In genomic region chr9:126988857-126989256, GRCh38 we compare ENCODE assay signal across 27 cellular contexts.
DNase-seq lines count a peak whose midpoint lies in the region; ATAC-seq, FAIRE-seq and TF ChIP-seq lines count a peak whose summit lies in the region.
"Had no signal": no experiment of that assay in that cellular context is flagged by ENCODE, and none has a peak within 500 bp of the region (broad histone marks: within the 10 kb centered on the region; RNA-seq: fewer than 3 reads in every experiment).

No MANE protein-coding gene starts in this region.

- H3K9me3 Mint-ChIP-seq in activated CD8-positive, alpha-beta T cell treated with anti-CD3 and anti-CD28 coated beads, Interleukin-2, amount 10 ng/mL, durations not matched to agents 7 days and 5 days (ENCODE audit: insufficient read depth) = peaks cover 14% of the 10 kb centered on the region
- H3K9me3 Mint-ChIP-seq in activated CD8-positive, alpha-beta T cell treated with anti-CD3 and anti-CD28 coated beads for 36 hours = peaks cover 5% of the 10 kb centered on the region
- H3K9me3 Mint-ChIP-seq in stimulated activated effector memory CD8-positive, alpha-beta T cell treated with anti-CD3 and anti-CD28 coated beads, Interleukin-12 subunit alpha, Interleukin-12 subunit beta, amount 100 ng/mL, for 72 hours = peaks cover 6% of the 10 kb centered on the region

- ATAC-seq in activated CD8-positive, alpha-beta T cell treated with anti-CD3 and anti-CD28 coated beads, Interleukin-2, amount 10 ng/mL, durations not matched to agents 7 days and 5 days = no peak
- ATAC-seq in activated CD8-positive, alpha-beta T cell treated with anti-CD3 and anti-CD28 coated beads for 36 hours = no peak
- no peak for ATAC-seq in HepG2
- no peak for ATAC-seq in right lobe of liver
- ATAC-seq in stimulated activated effector memory CD8-positive, alpha-beta T cell treated with anti-CD3 and anti-CD28 coated beads, Interleukin-12 subunit alpha, Interleukin-12 subunit beta, amount 100 ng/mL, for 72 hours = no peak
- ATAC-seq in HG02798 (IDR thresholded peaks at IDR 0.05; ENCODE audit: poor library complexity, unreplicated experiment) = no peak

- H3K4me3 ChIP-seq in HepG2 (replicated peaks in 1 of 3; ENCODE audit: insufficient read depth in 1 of 3, low read depth in 2 of 3, low read length in 3 of 3) = no peak overlapping the region
- no peak overlapping the region for H3K4me3 ChIP-seq in right lobe of liver
- H3K4me3 ChIP-seq: BLaER1 treated with 17β-estradiol and CSF1 and Interleukin-3, amounts not matched to agents 10 nM and 100 nM; PC-9 had no signal

- no peaks in the 10 kb centered on the region for H3K36me3 ChIP-seq in HepG2 (replicated peaks in 1 of 2; ENCODE audit: control insufficient read depth in 1 of 2, insufficient read depth in 2 of 2, low read length in 2 of 2)
- no peaks in the 10 kb centered on the region for H3K36me3 ChIP-seq in right lobe of liver

- DNase-seq in activated CD8-positive, alpha-beta T cell treated with anti-CD3 and anti-CD28 coated beads, Interleukin-2, amount 10 ng/mL, durations not matched to agents 7 days and 5 days = no peak
- no peak for DNase-seq in activated CD8-positive, alpha-beta T cell treated with anti-CD3 and anti-CD28 coated beads for 36 hours
- DNase-seq in HepG2 (ENCODE audit: low spot score) = no peak
- no peak for DNase-seq in right lobe of liver
- DNase-seq in stimulated activated effector memory CD8-positive, alpha-beta T cell treated with anti-CD3 and anti-CD28 coated beads, Interleukin-12 subunit alpha, Interleukin-12 subunit beta, amount 100 ng/mL, for 72 hours (ENCODE audit: low spot score in 2 of 2) = no peak
- DNase-seq in activated effector memory CD4-positive, alpha-beta T cell treated with Interleukin-2 at 50 U/mL for 16 hours = no peak
- no peak for DNase-seq in HPDE6-E6E7 (ENCODE audit: extremely low spot score)
- DNase-seq: 8988T; Caco-2; CD4-positive, alpha-beta memory T cell; DMS 273 treated with DMSO at 0.1 percent for 48 hours; DMS79 treated with DMSO at 0.1 percent for 48 hours; H7; HFFc6; NCI-H1105; NCI-H146; NCI-H2029; NCI-H226; NCI-H510A treated with DMSO at 0.1 percent for 48 hours; NCI-H748 treated with DMSO at 0.1 percent for 48 hours; PC-9; RPMI8226; SHP77 had no signal

- H3K4me1 ChIP-seq in HepG2 (ENCODE audit: insufficient read depth, low read length) (peaks cover 15% of the 10 kb centered on the region), right lobe of liver (no peaks in the 10 kb centered on the region)

- WGBS in HepG2 (ENCODE audit: low lambda C conversion rate) = 22% methylated on average over 2 of the region's 2 CpGs
- WGBS in right lobe of liver (ENCODE audit: insufficient coverage, low coverage, low lambda C conversion rate, missing lambda C conversion rate) = no CpG with 5 or more reads among the region's 2 CpGs

- H3K27ac Mint-ChIP-seq in activated CD8-positive, alpha-beta T cell treated with anti-CD3 and anti-CD28 coated beads, Interleukin-2, amount 10 ng/mL, durations not matched to agents 7 days and 5 days = peak overlapping the region; percentile 16
- H3K27ac Mint-ChIP-seq in activated CD8-positive, alpha-beta T cell treated with anti-CD3 and anti-CD28 coated beads for 36 hours = no peak overlapping the region
- H3K27ac Mint-ChIP-seq in stimulated activated effector memory CD8-positive, alpha-beta T cell treated with anti-CD3 and anti-CD28 coated beads, Interleukin-12 subunit alpha, Interleukin-12 subunit beta, amount 100 ng/mL, for 72 hours = peak overlapping the region; percentile 56
- H3K27ac Mint-ChIP-seq: HFFc6 had no signal

- peaks cover 36% of the 10 kb centered on the region for H3K4me1 Mint-ChIP-seq in activated CD8-positive, alpha-beta T cell treated with anti-CD3 and anti-CD28 coated beads, Interleukin-2, amount 10 ng/mL, durations not matched to agents 7 days and 5 days (ENCODE audit: low read depth)
- H3K4me1 Mint-ChIP-seq in activated CD8-positive, alpha-beta T cell treated with anti-CD3 and anti-CD28 coated beads for 36 hours (ENCODE audit: low read depth) = peaks cover 36% of the 10 kb centered on the region
- peaks cover 63% of the 10 kb centered on the region for H3K4me1 Mint-ChIP-seq in stimulated activated effector memory CD8-positive, alpha-beta T cell treated with anti-CD3 and anti-CD28 coated beads, Interleukin-12 subunit alpha, Interleukin-12 subunit beta, amount 100 ng/mL, for 72 hours

- CTCF ChIA-PET in activated CD8-positive, alpha-beta T cell treated with anti-CD3 and anti-CD28 coated beads, Interleukin-2, amount 10 ng/mL, durations not matched to agents 7 days and 5 days (lab: Charles Lee) = no interaction called here
- CTCF ChIA-PET in activated CD8-positive, alpha-beta T cell treated with anti-CD3 and anti-CD28 coated beads for 36 hours (lab: Charles Lee) = no interaction called here
- CTCF ChIA-PET in HepG2 (lab: Yijun Ruan, JAX; ENCODE audit: low intra/inter-chr PET ratio, low total read pairs) = no interaction called here

- no peaks in the 10 kb centered on the region for H3K79me2 ChIP-seq in HepG2 (ENCODE audit: insufficient read depth, low read length)

- no peak overlapping the region for H3K27ac ChIP-seq in HepG2 (ENCODE audit: extremely low read length, insufficient read depth, low read length)
- H3K27ac ChIP-seq in right lobe of liver = no peak overlapping the region
- H3K27ac ChIP-seq: BLaER1 treated with 17β-estradiol and CSF1 and Interleukin-3, amounts not matched to agents 10 nM and 100 nM; HL-60; KMS-11; PC-9 had no signal

- intact Hi-C loops in activated CD8-positive, alpha-beta T cell treated with anti-CD3 and anti-CD28 coated beads for 36 hours (cut with micrococcal nuclease) = no loop called here
- intact Hi-C loops in HepG2 (cut with micrococcal nuclease; ENCODE audit: unreplicated experiment) = no loop called here
- intact Hi-C loops in right lobe of liver (cut with DNase I) = no loop called here

- no peaks in the 10 kb centered on the region for H4K20me1 ChIP-seq in HepG2 (ENCODE audit: insufficient read depth, low read length)

- no peak overlapping the region for H3K4me2 ChIP-seq in HepG2 (ENCODE audit: low read depth, low read length)
- H3K4me2 ChIP-seq: BLaER1 treated with 17β-estradiol and CSF1 and Interleukin-3, amounts not matched to agents 10 nM and 100 nM; KMS-11; PC-9 had no signal

- FAIRE-seq in HepG2 (lab: Jason Lieb, UNC) = no peak

- in situ Hi-C loops in HepG2 (cut with HindIII; ENCODE audit: extremely low pct_ligation_motif_present, low pct_unique_long_range_greater_than_20kb) = no loop called here

- TF ChIP-seq RAD21 in HepG2 (CRISPR knock-in tag; IDR thresholded peaks at IDR 0.05) = no peak

- TF ChIP-seq POLR2A in HepG2 (IDR thresholded peaks at IDR 0.05; ENCODE audit: insufficient read depth in 1 of 2, low read depth in 2 of 2, low read length in 2 of 2) (no peak), right lobe of liver (IDR thresholded peaks at IDR 0.05) (no peak)

- H3K36me3 Mint-ChIP-seq in activated CD8-positive, alpha-beta T cell treated with anti-CD3 and anti-CD28 coated beads, Interleukin-2, amount 10 ng/mL, durations not matched to agents 7 days and 5 days (ENCODE audit: low read depth) = peaks cover 33% of the 10 kb centered on the region
- H3K36me3 Mint-ChIP-seq in activated CD8-positive, alpha-beta T cell treated with anti-CD3 and anti-CD28 coated beads for 36 hours (ENCODE audit: low read depth) = peaks cover 2% of the 10 kb centered on the region
- H3K36me3 Mint-ChIP-seq in stimulated activated effector memory CD8-positive, alpha-beta T cell treated with anti-CD3 and anti-CD28 coated beads, Interleukin-12 subunit alpha, Interleukin-12 subunit beta, amount 100 ng/mL, for 72 hours = peaks cover 8% of the 10 kb centered on the region

- H3K27me3 Mint-ChIP-seq in activated CD8-positive, alpha-beta T cell treated with anti-CD3 and anti-CD28 coated beads, Interleukin-2, amount 10 ng/mL, durations not matched to agents 7 days and 5 days (ENCODE audit: low read depth) = peaks cover 50% of the 10 kb centered on the region
- H3K27me3 Mint-ChIP-seq in activated CD8-positive, alpha-beta T cell treated with anti-CD3 and anti-CD28 coated beads for 36 hours = peaks cover 72% of the 10 kb centered on the region

- H3K9me3 ChIP-seq in HepG2 (ENCODE audit: low read length) (peaks cover 14% of the 10 kb centered on the region), right lobe of liver (peaks cover 0 to 6% (median 0%) of the 10 kb centered on the region in 4 donors)

- TF ChIP-seq EP300 in HepG2 (IDR thresholded peaks at IDR 0.05; ENCODE audit: low read depth in 2 of 2, low read length in 2 of 2) = no peak
- TF ChIP-seq EP300 in HepG2 (CRISPR knock-in tag; IDR thresholded peaks at IDR 0.05; ENCODE audit: borderline replicate concordance) = no peak

- no peak for TF ChIP-seq CTCF in activated CD8-positive, alpha-beta T cell treated with anti-CD3 and anti-CD28 coated beads for 36 hours (IDR thresholded peaks at IDR 0.05)
- TF ChIP-seq CTCF in HepG2 (CRISPR knock-in tag; IDR thresholded peaks at IDR 0.05) (no peak), right lobe of liver (IDR thresholded peaks at IDR 0.05) (no peak)

- H3K9ac ChIP-seq in HepG2 (ENCODE audit: insufficient read depth, low read depth, low read length) = no peak overlapping the region
- H3K9ac ChIP-seq: BLaER1 treated with 17β-estradiol and CSF1 and Interleukin-3, amounts not matched to agents 10 nM and 100 nM; KMS-11 had no signal

- POLR2A ChIA-PET in activated CD8-positive, alpha-beta T cell treated with anti-CD3 and anti-CD28 coated beads, Interleukin-2, amount 10 ng/mL, durations not matched to agents 7 days and 5 days (lab: Charles Lee) = no interaction called here
- POLR2A ChIA-PET in activated CD8-positive, alpha-beta T cell treated with anti-CD3 and anti-CD28 coated beads for 36 hours (lab: Charles Lee) = no interaction called here
- POLR2A ChIA-PET in HepG2 (lab: Yijun Ruan, JAX) = no interaction called here

- no peak overlapping the region for H2AFZ ChIP-seq in HepG2 (ENCODE audit: low read length)
- H2AFZ ChIP-seq: PC-9 had no signal

- no TSS peak for BruUV-seq in HepG2 (replicated peaks; lab: Mats Ljungman, UMichigan)

- H3K27me3 ChIP-seq in HepG2 (ENCODE audit: control insufficient read depth in 1 of 2, insufficient read depth in 2 of 2, low read length in 2 of 2) (no peaks in the 10 kb centered on the region), right lobe of liver (no peaks in the 10 kb centered on the region)

- H3K4me3 Mint-ChIP-seq in activated CD8-positive, alpha-beta T cell treated with anti-CD3 and anti-CD28 coated beads, Interleukin-2, amount 10 ng/mL, durations not matched to agents 7 days and 5 days = no peak overlapping the region
- H3K4me3 Mint-ChIP-seq in activated CD8-positive, alpha-beta T cell treated with anti-CD3 and anti-CD28 coated beads for 36 hours = no peak overlapping the region
- no peak overlapping the region for H3K4me3 Mint-ChIP-seq in stimulated activated effector memory CD8-positive, alpha-beta T cell treated with anti-CD3 and anti-CD28 coated beads, Interleukin-12 subunit alpha, Interleukin-12 subunit beta, amount 100 ng/mL, for 72 hours
- H3K4me3 Mint-ChIP-seq: HFFc6 had no signal

TF ChIP-seq in HepG2, 621 proteins besides CTCF, POLR2A, EP300 and RAD21 (continues in another document):
- peak; percentile 77 for TF ChIP-seq CREB1 (IDR thresholded peaks at IDR 0.05)
- no peak for TF ChIP-seq CREB1 (CRISPR knock-in tag; IDR thresholded peaks at IDR 0.05)
- 0 out of 2 replicates have a peak, but pooled peaks have one; percentile 24 for TF ChIP-seq ZNF121 (CRISPR knock-in tag; IDR thresholded peaks at IDR 0.05)
